ENCODE assay signal across 15 cellular contexts in genomic region chr2:23711979-23712755, GRCh38.
DNase-seq lines count a peak whose midpoint lies in the region; ATAC-seq and TF ChIP-seq lines count a peak whose summit lies in the region.
"Had no signal": no experiment of that assay in that cellular context is flagged by ENCODE, and none has a peak within 500 bp of the region (broad histone marks: within the 10 kb centered on the region; RNA-seq: fewer than 3 reads in every experiment).

No MANE protein-coding gene starts in this region.

- peaks cover 13% of the 10 kb centered on the region for H3K36me3 Mint-ChIP-seq in osteocyte (ENCODE audit: unreplicated experiment)

- no peaks in the 10 kb centered on the region for H3K9me3 Mint-ChIP-seq in osteocyte (ENCODE audit: unreplicated experiment)

- peak overlapping the region; percentile 77 for H3K27ac Mint-ChIP-seq in osteocyte (ENCODE audit: unreplicated experiment)
- H3K27ac Mint-ChIP-seq: activated CD4-positive, alpha-beta T cell treated with anti-CD3 and anti-CD28 coated beads for 36 hours had no signal

- peaks cover 25% of the 10 kb centered on the region for H3K4me1 Mint-ChIP-seq in osteocyte (ENCODE audit: unreplicated experiment)
- H3K4me1 Mint-ChIP-seq: activated CD4-positive, alpha-beta T cell treated with anti-CD3 and anti-CD28 coated beads for 36 hours had no signal

- H3K27me3 Mint-ChIP-seq in osteocyte (ENCODE audit: unreplicated experiment) = no peaks in the 10 kb centered on the region
- H3K27me3 Mint-ChIP-seq: activated CD4-positive, alpha-beta T cell treated with anti-CD3 and anti-CD28 coated beads for 36 hours had no signal

- intact Hi-C loops in left cardiac atrium (cut with DNase I) = no loop called here

- ATAC-seq in left cardiac atrium = peak; percentile 51 to 89
- ATAC-seq: activated CD4-positive, alpha-beta T cell treated with anti-CD3 and anti-CD28 coated beads for 36 hours; K562; left colon had no signal

- H3K4me3 Mint-ChIP-seq in osteocyte (ENCODE audit: unreplicated experiment) = no peak overlapping the region
- H3K4me3 Mint-ChIP-seq: activated CD4-positive, alpha-beta T cell treated with anti-CD3 and anti-CD28 coated beads for 36 hours had no signal

- TF ChIP-seq CTCF in osteocyte (IDR thresholded peaks at IDR 0.05) = no peak

- DNase-seq in GM04503 (ENCODE audit: low read depth) (peak; percentile 2), astrocyte of the hippocampus (ENCODE audit: low read depth, low spot score) (peak; percentile 88), left cardiac atrium (no peak), osteocyte (ENCODE audit: extremely low spot score, unreplicated experiment) (peak; percentile 87), NCI-H1436 (lab: John Stamatoyannopoulos, UW) (no peak), DMS 273 (lab: John Stamatoyannopoulos, UW; ENCODE audit: unreplicated experiment) (no peak), NCI-H82 treated with DMSO at 0.1 percent for 48 hours (lab: John Stamatoyannopoulos, UW; ENCODE audit: unreplicated experiment) (no peak), midbrain (lab: John Stamatoyannopoulos, UW) (no peak)
- DNase-seq: activated CD4-positive, alpha-beta T cell treated with anti-CD3 and anti-CD28 coated beads for 36 hours; C1 segment of cervical spinal cord; cerebellar nuclear complex; left colon; NCI-H2029; stomach had no signal

Comparison
In these comparisons a context has a peak if more than half of its experiments do, and no peak if none do; other contexts are left out.
1. DNase-seq: peak in GM04503 (single experiment), astrocyte of the hippocampus (single experiment) and osteocyte (single experiment); none in left cardiac atrium (single experiment), NCI-H1436 (single experiment), DMS 273 (single experiment), NCI-H82 treated with DMSO at 0.1 percent for 48 hours (single experiment) and midbrain (single experiment).